26 cellular contexts compared by ENCODE assay signal in the genomic region with DNA sequence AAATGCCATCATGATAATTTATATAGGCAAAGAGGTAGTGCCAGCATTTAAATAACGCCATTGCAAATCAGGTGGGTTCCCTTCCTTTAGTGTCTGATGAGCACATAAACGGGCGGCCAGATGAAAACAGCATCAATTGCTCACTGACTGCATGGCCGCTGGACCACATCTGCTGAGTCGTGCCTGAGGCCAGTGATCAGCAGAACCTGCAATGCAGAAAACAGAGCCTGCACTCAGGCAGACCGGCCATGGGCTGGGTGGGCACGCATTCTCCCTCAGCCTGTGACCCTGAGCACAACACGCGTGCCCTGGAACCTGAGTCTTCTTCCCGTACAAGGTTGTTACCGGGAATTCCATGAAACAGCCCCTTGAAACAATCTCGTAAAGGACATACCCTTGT.
DNase-seq lines count a peak whose midpoint lies in the region; TF ChIP-seq lines count a peak whose summit lies in the region.
"Had no signal": no experiment of that assay in that cellular context is flagged by ENCODE, and none has a peak within 500 bp of the region (broad histone marks: within the 10 kb centered on the region; RNA-seq: fewer than 3 reads in every experiment).

No MANE protein-coding gene starts in this region.

- TF ChIP-seq CTCF in hepatocyte (IDR thresholded peaks at IDR 0.05; ENCODE audit: poor library complexity): no peak
- no peak for TF ChIP-seq CTCF in MM.1S (IDR thresholded peaks at IDR 0.05; ENCODE audit: low read length)

- WGBS in neuronal stem cell (ENCODE audit: extremely low coverage in 2 of 2, insufficient read length in 2 of 2, insufficient replicate concordance in 1 of 2), 2 donors: no CpG with 5 or more reads among the region's 12 CpGs
- 85% methylated on average over 12 of the region's 12 CpGs for WGBS in hepatocyte (ENCODE audit: low lambda C conversion rate, missing lambda C conversion rate)

- no peaks in the 10 kb centered on the region for H3K79me2 ChIP-seq in hepatocyte
- H3K79me2 ChIP-seq in MM.1S (ENCODE audit: low read length): no peaks in the 10 kb centered on the region

- H3K18ac ChIP-seq in neuronal stem cell (ENCODE audit: low read length): peak overlapping the region; percentile 62

- peaks cover 7 to 19% (median 13%) of the 10 kb centered on the region in 11 experiments for H3K9me3 ChIP-seq in BLaER1 treated with 17β-estradiol and CSF1 and Interleukin-3, amounts not matched to agents 10 nM and 100 nM (replicated peaks in 1 of 11)
- H3K9me3 ChIP-seq in neuronal stem cell (replicated peaks in 1 of 2; ENCODE audit: control insufficient read depth in 2 of 2, insufficient read depth in 1 of 2, low read depth in 1 of 2, low read length in 2 of 2) (peaks cover 0 to 4% of the 10 kb centered on the region in 2 donors), hepatocyte (ENCODE audit: low read depth) (no peaks in the 10 kb centered on the region), MM.1S (replicated peaks; ENCODE audit: insufficient read depth, low read length) (no peaks in the 10 kb centered on the region)
- H3K9me3 ChIP-seq: A549, SJSA1 had no signal

- H3K14ac ChIP-seq in neuronal stem cell (ENCODE audit: low read length): no peak overlapping the region

- no peak overlapping the region for H2BK120ac ChIP-seq in neuronal stem cell (ENCODE audit: low read depth, low read length)

- H3K9me2 ChIP-seq in hepatocyte (replicated peaks; ENCODE audit: insufficient read depth) (no peaks in the 10 kb centered on the region), MM.1S (replicated peaks; ENCODE audit: insufficient read depth, low read length) (no peaks in the 10 kb centered on the region)

- no peaks in the 10 kb centered on the region for H3K36me3 Mint-ChIP-seq in activated T-helper 1 cell treated with anti-CD3 and anti-CD28 coated beads, Interleukin-12 subunit alpha, Interleukin-12 subunit beta, Interleukin-2, Interleukin-4 antibody, amounts not matched to agents 30 ng/mL and 10 ng/mL and 1 ng/mL, durations not matched to agents 14 hours and 24 hours and 36 hours (ENCODE audit: low read depth)

- H2BK15ac ChIP-seq in neuronal stem cell (ENCODE audit: low read length): no peak overlapping the region

- H3F3A ChIP-seq in MM.1S (ENCODE audit: insufficient read depth, low read length): no peaks in the 10 kb centered on the region

- H3K9ac ChIP-seq in BLaER1 treated with 17β-estradiol and CSF1 and Interleukin-3, amounts not matched to agents 10 nM and 100 nM: no peak overlapping the region
- H3K9ac ChIP-seq in neuronal stem cell (ENCODE audit: low read depth, low read length, poor library complexity) (no peak overlapping the region), MM.1S (ENCODE audit: low read length) (no peak overlapping the region)

- H4K20me1 ChIP-seq in BLaER1 treated with 17β-estradiol and CSF1 and Interleukin-3, amounts not matched to agents 10 nM and 100 nM: no peaks in the 10 kb centered on the region
- no peaks in the 10 kb centered on the region for H4K20me1 ChIP-seq in hepatocyte (ENCODE audit: insufficient read depth, poor library complexity, severe bottlenecking)
- no peaks in the 10 kb centered on the region for H4K20me1 ChIP-seq in MM.1S (ENCODE audit: insufficient read depth, low read length)

- H4K91ac ChIP-seq in neuronal stem cell (ENCODE audit: low read depth, low read length, poor library complexity): no peak overlapping the region

- no peaks in the 10 kb centered on the region for H3K27me3 Mint-ChIP-seq in activated T-helper 1 cell treated with anti-CD3 and anti-CD28 coated beads, Interleukin-12 subunit alpha, Interleukin-12 subunit beta, Interleukin-2, Interleukin-4 antibody, amounts not matched to agents 30 ng/mL and 10 ng/mL and 1 ng/mL, durations not matched to agents 14 hours and 24 hours and 36 hours (ENCODE audit: insufficient read depth)

- peak overlapping the region; percentile 78 for H2AK5ac ChIP-seq in neuronal stem cell (ENCODE audit: low read depth, low read length)

- no peak overlapping the region for H2BK5ac ChIP-seq in neuronal stem cell (ENCODE audit: low read length)

- intact Hi-C loops in activated T-helper 1 cell treated with anti-CD3 and anti-CD28 coated beads, Interleukin-12 subunit alpha, Interleukin-12 subunit beta, Interleukin-2, Interleukin-4 antibody, amounts not matched to agents 30 ng/mL and 10 ng/mL and 1 ng/mL, durations not matched to agents 14 hours and 24 hours and 36 hours (cut with micrococcal nuclease): no loop called here

- H3K27ac ChIP-seq in BLaER1 treated with 17β-estradiol and CSF1 and Interleukin-3, amounts not matched to agents 10 nM and 100 nM: no peak overlapping the region
- H3K27ac ChIP-seq in neuronal stem cell (replicated peaks; ENCODE audit: low read length): no peak overlapping the region
- no peak overlapping the region for H3K27ac ChIP-seq in hepatocyte
- H3K27ac ChIP-seq in MM.1S (ENCODE audit: low read length): no peak overlapping the region
- H3K27ac ChIP-seq: A549, PC-9, SJSA1 had no signal

- H3K79me1 ChIP-seq in neuronal stem cell (ENCODE audit: low read depth, low read length): no peaks in the 10 kb centered on the region

- H2BK12ac ChIP-seq in neuronal stem cell (ENCODE audit: low read length): no peak overlapping the region

- H4K8ac ChIP-seq in neuronal stem cell (ENCODE audit: low read depth, low read length): no peak overlapping the region

- no peaks in the 10 kb centered on the region for H3K4me1 Mint-ChIP-seq in activated T-helper 1 cell treated with anti-CD3 and anti-CD28 coated beads, Interleukin-12 subunit alpha, Interleukin-12 subunit beta, Interleukin-2, Interleukin-4 antibody, amounts not matched to agents 30 ng/mL and 10 ng/mL and 1 ng/mL, durations not matched to agents 14 hours and 24 hours and 36 hours (ENCODE audit: low read depth)
- H3K4me1 Mint-ChIP-seq: B cell had no signal

- peak overlapping the region in 7 of 11 experiments; percentile 2 to 55 (median 19); a peak in 8 of 22 replicates for H3K4me2 ChIP-seq in BLaER1 treated with 17β-estradiol and CSF1 and Interleukin-3, amounts not matched to agents 10 nM and 100 nM
- no peak overlapping the region for H3K4me2 ChIP-seq in neuronal stem cell (ENCODE audit: insufficient read depth, low read length, poor library complexity, severe bottlenecking)
- no peak overlapping the region for H3K4me2 ChIP-seq in hepatocyte
- H3K4me2 ChIP-seq in MM.1S (ENCODE audit: low read depth, low read length): no peak overlapping the region
- H3K4me2 ChIP-seq: A549, PC-9 had no signal

- peaks cover 11 to 27% (median 21%) of the 10 kb centered on the region in 10 experiments; a peak in 19 of 20 replicates for H3K4me1 ChIP-seq in BLaER1 treated with 17β-estradiol and CSF1 and Interleukin-3, amounts not matched to agents 10 nM and 100 nM
- H3K4me1 ChIP-seq in neuronal stem cell (ENCODE audit: control insufficient read depth in 2 of 2, insufficient read depth in 1 of 2, low read depth in 1 of 2, low read length in 2 of 2): no peaks in the 10 kb centered on the region
- no peaks in the 10 kb centered on the region for H3K4me1 ChIP-seq in hepatocyte (ENCODE audit: insufficient read depth)
- no peaks in the 10 kb centered on the region for H3K4me1 ChIP-seq in MM.1S (ENCODE audit: low read length)
- H3K4me1 ChIP-seq: A549, SJSA1 had no signal

- no peak overlapping the region for H3K4me3 Mint-ChIP-seq in activated T-helper 1 cell treated with anti-CD3 and anti-CD28 coated beads, Interleukin-12 subunit alpha, Interleukin-12 subunit beta, Interleukin-2, Interleukin-4 antibody, amounts not matched to agents 30 ng/mL and 10 ng/mL and 1 ng/mL, durations not matched to agents 14 hours and 24 hours and 36 hours
- H3K4me3 Mint-ChIP-seq: B cell had no signal

- H3K36me3 ChIP-seq in BLaER1 treated with 17β-estradiol and CSF1 and Interleukin-3, amounts not matched to agents 10 nM and 100 nM: no peaks in the 10 kb centered on the region
- no peaks in the 10 kb centered on the region for H3K36me3 ChIP-seq in neuronal stem cell (replicated peaks in 1 of 2; ENCODE audit: control insufficient read depth in 2 of 2, insufficient read depth in 2 of 2, low read length in 2 of 2)
- no peaks in the 10 kb centered on the region for H3K36me3 ChIP-seq in hepatocyte (replicated peaks; ENCODE audit: insufficient read depth, low read depth)
- H3K36me3 ChIP-seq in MM.1S (replicated peaks; ENCODE audit: insufficient read depth, low read length): no peaks in the 10 kb centered on the region
- H3K36me3 ChIP-seq: SJSA1 had no signal

- DNase-seq in NCI-H526 treated with DMSO at 0.1 percent for 48 hours (lab: John Stamatoyannopoulos, UW) (peak; percentile 51), kidney glomerular epithelial cell (lab: John Stamatoyannopoulos, UW) (peak; percentile 9), neuronal stem cell (ENCODE audit: low spot score) (no peak), NCI-H524 treated with DMSO at 0.1 percent for 48 hours (lab: John Stamatoyannopoulos, UW) (no peak), hepatocyte (ENCODE audit: low spot score) (no peak), MM.1S (no peak)
- DNase-seq in activated T-helper 1 cell treated with anti-CD3 and anti-CD28 coated beads, Interleukin-12 subunit alpha, Interleukin-12 subunit beta, Interleukin-2, Interleukin-4 antibody, amounts not matched to agents 30 ng/mL and 10 ng/mL and 1 ng/mL, durations not matched to agents 14 hours and 24 hours and 36 hours (ENCODE audit: low spot score): no peak
- DNase-seq: DMS153; DND-41; H7; Karpas-422; NCI-H1092 treated with DMSO at 0.1 percent for 48 hours; NCI-H1436; NCI-H187; NCI-H2081 treated with DMSO at 0.1 percent for 48 hours; NCI-H2171; NCI-H226; NCI-H510A; NCI-H82; NK-92 treated with Interleukin-12 subunit alpha and Interleukin-12 subunit beta, amount 100 ng/mL, for 24 hours; PC-9; Right ventricle myocardium superior had no signal

- no peak overlapping the region for H3K4me3 ChIP-seq in BLaER1 treated with 17β-estradiol and CSF1 and Interleukin-3, amounts not matched to agents 10 nM and 100 nM
- H3K4me3 ChIP-seq in neuronal stem cell (ENCODE audit: low read length in 2 of 2) (no peak overlapping the region), hepatocyte (no peak overlapping the region), MM.1S (ENCODE audit: low read length) (no peak overlapping the region)
- H3K4me3 ChIP-seq: A549, PC-9, SJSA1 had no signal

- H3K9me3 Mint-ChIP-seq in activated T-helper 1 cell treated with anti-CD3 and anti-CD28 coated beads, Interleukin-12 subunit alpha, Interleukin-12 subunit beta, Interleukin-2, Interleukin-4 antibody, amounts not matched to agents 30 ng/mL and 10 ng/mL and 1 ng/mL, durations not matched to agents 14 hours and 24 hours and 36 hours: no peaks in the 10 kb centered on the region

- H3K4ac ChIP-seq in neuronal stem cell (ENCODE audit: low read length): peak overlapping the region; percentile 53

- no peak overlapping the region for H3K27ac Mint-ChIP-seq in activated T-helper 1 cell treated with anti-CD3 and anti-CD28 coated beads, Interleukin-12 subunit alpha, Interleukin-12 subunit beta, Interleukin-2, Interleukin-4 antibody, amounts not matched to agents 30 ng/mL and 10 ng/mL and 1 ng/mL, durations not matched to agents 14 hours and 24 hours and 36 hours
- H3K27ac Mint-ChIP-seq: B cell had no signal

- H3K23ac ChIP-seq in neuronal stem cell (ENCODE audit: low read depth, low read length, poor library complexity): no peak overlapping the region

- no peaks in the 10 kb centered on the region for H3K27me3 ChIP-seq in BLaER1 treated with 17β-estradiol and CSF1 and Interleukin-3, amounts not matched to agents 10 nM and 100 nM
- H3K27me3 ChIP-seq in neuronal stem cell (ENCODE audit: control insufficient read depth in 3 of 3, insufficient read depth in 3 of 3, low read depth in 1 of 3, low read length in 3 of 3) (no peaks in the 10 kb centered on the region), hepatocyte (no peaks in the 10 kb centered on the region), MM.1S (replicated peaks; ENCODE audit: insufficient read depth, low read length) (no peaks in the 10 kb centered on the region)
- H3K27me3 ChIP-seq: SJSA1 had no signal

- no peak overlapping the region for H2AFZ ChIP-seq in neuronal stem cell (ENCODE audit: low read length)
- no peak overlapping the region for H2AFZ ChIP-seq in hepatocyte
- no peak overlapping the region for H2AFZ ChIP-seq in MM.1S (ENCODE audit: low read length)
- H2AFZ ChIP-seq: PC-9 had no signal

Comparison
In these comparisons a context has a peak if more than half of its experiments do, and no peak if none do; other contexts are left out.
1. H3K4me2 ChIP-seq: peak in BLaER1 treated with 17β-estradiol and CSF1 and Interleukin-3, amounts not matched to agents 10 nM and 100 nM (7 of 11); none in neuronal stem cell (single experiment), hepatocyte (single experiment) and MM.1S (single experiment).
2. DNase-seq: peak in NCI-H526 treated with DMSO at 0.1 percent for 48 hours (single experiment) and kidney glomerular epithelial cell (single experiment); none in neuronal stem cell (single experiment), NCI-H524 treated with DMSO at 0.1 percent for 48 hours (single experiment), activated T-helper 1 cell treated with anti-CD3 and anti-CD28 coated beads, Interleukin-12 subunit alpha, Interleukin-12 subunit beta, Interleukin-2, Interleukin-4 antibody, amounts not matched to agents 30 ng/mL and 10 ng/mL and 1 ng/mL, durations not matched to agents 14 hours and 24 hours and 36 hours (single experiment), hepatocyte (single experiment) and MM.1S (single experiment).